ENCODE assay signal across 32 cellular contexts in genomic region chr9:134522976-134523375, GRCh38.
"Had no signal": no experiment of that assay in that cellular context is flagged by ENCODE, and none has a peak within 500 bp of the region (broad histone marks: within the 10 kb centered on the region; RNA-seq: fewer than 3 reads in every experiment).

No MANE protein-coding gene starts in this region.

- H3K27ac Mint-ChIP-seq: activated CD4-positive, alpha-beta memory T cell treated with anti-CD3 and anti-CD28 coated beads for 36 hours; activated CD4-positive, alpha-beta T cell treated with anti-CD3 and anti-CD28 coated beads for 36 hours; activated CD4-positive, alpha-beta T cell treated with anti-CD3 and anti-CD28 coated beads, Interleukin-2, amount 10 ng/mL, durations not matched to agents 24 days and 14 days; activated CD8-positive, alpha-beta memory T cell treated with anti-CD3 and anti-CD28 coated beads, Interleukin-2, amount 10 ng/mL, durations not matched to agents 7 days and 5 days; activated CD8-positive, alpha-beta T cell treated with anti-CD3 and anti-CD28 coated beads, Interleukin-2, amount 10 ng/mL, durations not matched to agents 7 days and 5 days; activated naive CD8-positive, alpha-beta T cell; activated T-cell treated with anti-CD3 and anti-CD28 coated beads, Interleukin-2, amount 50 U/mL, for 24 hours; activated T-helper 17 cell treated with anti-CD3 and anti-CD28 coated beads, Interleukin-2, amount 50 U/mL, for 72 hours; dendritic cell treated with granulocyte-macrophage colony-stimulating factor and Interleukin-4, amounts not matched to agents 40 ng/mL and 50 ng/mL, for 4 days had no signal

- H3K36me3 ChIP-seq: brain microvascular endothelial cell, esophagus muscularis mucosa, gastrocnemius medialis had no signal

- FAIRE-seq: astrocyte, bronchial epithelial cell had no signal

- H3K36me3 Mint-ChIP-seq: activated CD4-positive, alpha-beta memory T cell treated with anti-CD3 and anti-CD28 coated beads for 36 hours; activated CD8-positive, alpha-beta memory T cell treated with anti-CD3 and anti-CD28 coated beads, Interleukin-2, amount 10 ng/mL, durations not matched to agents 7 days and 5 days had no signal

- H3K9me3 ChIP-seq: esophagus muscularis mucosa, gastrocnemius medialis had no signal

- H3K27ac ChIP-seq: brain microvascular endothelial cell, coronary artery, dorsolateral prefrontal cortex, esophagus muscularis mucosa, foreskin keratinocyte, gastrocnemius medialis had no signal

- H3K4me3 ChIP-seq: coronary artery, dorsolateral prefrontal cortex, esophagus muscularis mucosa, gastrocnemius medialis had no signal

- H3K27me3 ChIP-seq: brain microvascular endothelial cell, foreskin keratinocyte had no signal

- H3K4me1 ChIP-seq: foreskin keratinocyte, gastrocnemius medialis had no signal

- H3K27me3 Mint-ChIP-seq: activated CD4-positive, alpha-beta T cell treated with anti-CD3 and anti-CD28 coated beads, Interleukin-2, amount 10 ng/mL, durations not matched to agents 24 days and 14 days; activated CD8-positive, alpha-beta memory T cell treated with anti-CD3 and anti-CD28 coated beads, Interleukin-2, amount 10 ng/mL, durations not matched to agents 7 days and 5 days; activated naive CD8-positive, alpha-beta T cell had no signal

- DNase-seq: activated CD4-positive, alpha-beta memory T cell treated with anti-CD3 and anti-CD28 coated beads for 36 hours; activated CD4-positive, alpha-beta T cell treated with anti-CD3 and anti-CD28 coated beads for 36 hours; activated CD4-positive, alpha-beta T cell treated with anti-CD3 and anti-CD28 coated beads, Interleukin-2, amount 10 ng/mL, durations not matched to agents 24 days and 14 days; activated CD4-positive, CD25-positive, alpha-beta regulatory T cell; activated CD4-positive, CD25-positive, alpha-beta regulatory T cell treated with anti-CD3 and anti-CD28 coated beads, Interleukin-2, amount 50 U/mL, for 72 hours; activated CD8-positive, alpha-beta memory T cell treated with anti-CD3 and anti-CD28 coated beads, Interleukin-2, amount 10 ng/mL, durations not matched to agents 7 days and 5 days; activated CD8-positive, alpha-beta memory T cell treated with anti-CD3 and anti-CD28 coated beads, Interleukin-2, amount 50 U/mL, for 4 hours; activated CD8-positive, alpha-beta T cell treated with anti-CD3 and anti-CD28 coated beads, Interleukin-2, amount 10 ng/mL, durations not matched to agents 7 days and 5 days; activated effector memory CD4-positive, alpha-beta T cell treated with Interleukin-2 at 50 U/mL for 16 hours; activated gamma-delta T cell treated with Interleukin-2 at 50 U/mL for 16 hours; activated naive CD4-positive, alpha-beta T cell treated with anti-CD3 and anti-CD28 coated beads, Interleukin-2, amount 50 U/mL, for 16 hours; activated naive CD4-positive, alpha-beta T cell treated with Interleukin-2 at 50 U/mL for 16 hours; activated T-cell treated with anti-CD3 and anti-CD28 coated beads, Interleukin-2, amount 50 U/mL, for 24 hours; amniotic stem cell; anterior cingulate cortex; brain microvascular endothelial cell; dorsolateral prefrontal cortex; effector CD4-positive, alpha-beta T cell; effector memory CD8-positive, alpha-beta T cell; erythroblast; foreskin keratinocyte; gastrocnemius medialis; glutamatergic neuron; T-helper 2 cell had no signal

- H3K4me3 Mint-ChIP-seq: activated CD4-positive, alpha-beta memory T cell treated with anti-CD3 and anti-CD28 coated beads for 36 hours; activated CD4-positive, alpha-beta T cell treated with anti-CD3 and anti-CD28 coated beads for 36 hours; activated CD4-positive, alpha-beta T cell treated with anti-CD3 and anti-CD28 coated beads, Interleukin-2, amount 10 ng/mL, durations not matched to agents 24 days and 14 days; activated CD8-positive, alpha-beta memory T cell treated with anti-CD3 and anti-CD28 coated beads, Interleukin-2, amount 10 ng/mL, durations not matched to agents 7 days and 5 days; activated CD8-positive, alpha-beta T cell treated with anti-CD3 and anti-CD28 coated beads, Interleukin-2, amount 10 ng/mL, durations not matched to agents 7 days and 5 days; activated naive CD8-positive, alpha-beta T cell; activated T-cell treated with anti-CD3 and anti-CD28 coated beads, Interleukin-2, amount 50 U/mL, for 24 hours; activated T-helper 17 cell treated with anti-CD3 and anti-CD28 coated beads, Interleukin-2, amount 50 U/mL, for 72 hours; central memory CD8-positive, alpha-beta T cell; dendritic cell treated with granulocyte-macrophage colony-stimulating factor and Interleukin-4, amounts not matched to agents 40 ng/mL and 50 ng/mL, for 4 days; effector memory CD8-positive, alpha-beta T cell had no signal

- H3K4me1 Mint-ChIP-seq: activated CD4-positive, alpha-beta T cell treated with anti-CD3 and anti-CD28 coated beads for 36 hours; activated CD4-positive, alpha-beta T cell treated with anti-CD3 and anti-CD28 coated beads, Interleukin-2, amount 10 ng/mL, durations not matched to agents 24 days and 14 days; activated CD8-positive, alpha-beta memory T cell treated with anti-CD3 and anti-CD28 coated beads, Interleukin-2, amount 10 ng/mL, durations not matched to agents 7 days and 5 days; activated T-helper 17 cell treated with anti-CD3 and anti-CD28 coated beads, Interleukin-2, amount 50 U/mL, for 72 hours; central memory CD8-positive, alpha-beta T cell had no signal

- H3K9me3 Mint-ChIP-seq: activated CD4-positive, alpha-beta T cell treated with anti-CD3 and anti-CD28 coated beads, Interleukin-2, amount 10 ng/mL, durations not matched to agents 24 days and 14 days; activated T-cell treated with anti-CD3 and anti-CD28 coated beads, Interleukin-2, amount 50 U/mL, for 24 hours; activated T-helper 17 cell treated with anti-CD3 and anti-CD28 coated beads, Interleukin-2, amount 50 U/mL, for 72 hours; central memory CD8-positive, alpha-beta T cell; dendritic cell treated with granulocyte-macrophage colony-stimulating factor and Interleukin-4, amounts not matched to agents 40 ng/mL and 50 ng/mL, for 4 days; effector memory CD8-positive, alpha-beta T cell had no signal

- ATAC-seq: activated CD4-positive, alpha-beta T cell treated with anti-CD3 and anti-CD28 coated beads for 36 hours; activated CD8-positive, alpha-beta memory T cell treated with anti-CD3 and anti-CD28 coated beads, Interleukin-2, amount 10 ng/mL, durations not matched to agents 7 days and 5 days; activated CD8-positive, alpha-beta T cell treated with anti-CD3 and anti-CD28 coated beads, Interleukin-2, amount 10 ng/mL, durations not matched to agents 7 days and 5 days; activated T-helper 17 cell treated with anti-CD3 and anti-CD28 coated beads, Interleukin-2, amount 50 U/mL, for 72 hours; effector memory CD8-positive, alpha-beta T cell; foreskin keratinocyte; gastrocnemius medialis had no signal
